Comparison of ENCODE assay signal across 9 cellular contexts in genomic region chr2:196176142-196176738, GRCh38. TPM values are rescaled to one million over a fixed set of nuclear protein-coding genes. Genes with fewer than 3 reads are reported as not detected.
DNase-seq lines count a peak whose midpoint lies in the region; ATAC-seq and TF ChIP-seq lines count a peak whose summit lies in the region.
"Had no signal": no experiment of that assay in that cellular context is flagged by ENCODE, and none has a peak within 500 bp of the region (broad histone marks: within the 10 kb centered on the region; RNA-seq: fewer than 3 reads in every experiment).

No MANE protein-coding gene starts in this region.

- H2BK5ac ChIP-seq in neuronal stem cell (ENCODE audit: low read length), result no peak overlapping the region

- H3K9ac ChIP-seq in neuronal stem cell (ENCODE audit: low read depth, low read length, poor library complexity), result no peak overlapping the region

- no CpG with 5 or more reads among the region's 8 CpGs for WGBS in neuronal stem cell (ENCODE audit: extremely low coverage in 2 of 2, insufficient read length in 2 of 2, insufficient replicate concordance in 1 of 2), 2 donors

- H2BK15ac ChIP-seq in neuronal stem cell (ENCODE audit: low read length), result no peak overlapping the region

- no peaks in the 10 kb centered on the region for H3K9me3 Mint-ChIP-seq in activated T-cell treated with anti-CD3 and anti-CD28 coated beads, Interleukin-2, amount 50 U/mL, for 4 hours
- H3K9me3 Mint-ChIP-seq in progenitor cell of endocrine pancreas (ENCODE audit: low read depth), result no peaks in the 10 kb centered on the region

- no peak overlapping the region for H3K14ac ChIP-seq in neuronal stem cell (ENCODE audit: low read length)

- peak; percentile 57 for ATAC-seq in GM19468 (IDR thresholded peaks at IDR 0.05; ENCODE audit: extremely low read depth, unreplicated experiment)
- peak; percentile 51 for ATAC-seq in HG03521 (IDR thresholded peaks at IDR 0.05; ENCODE audit: unreplicated experiment)
- peak; percentile 37 to 44 for ATAC-seq in activated T-cell treated with anti-CD3 and anti-CD28 coated beads, Interleukin-2, amount 50 U/mL, for 4 hours
- ATAC-seq: Panc1 had no signal

- peaks cover 0 to 2% of the 10 kb centered on the region in 2 donors for H3K4me1 ChIP-seq in neuronal stem cell (ENCODE audit: control insufficient read depth in 2 of 2, insufficient read depth in 1 of 2, low read depth in 1 of 2, low read length in 2 of 2)

- no peak overlapping the region for H3K4me3 ChIP-seq in neuronal stem cell (ENCODE audit: low read length in 2 of 2)

- H2BK120ac ChIP-seq in neuronal stem cell (ENCODE audit: low read depth, low read length), result no peak overlapping the region

- H3K27me3 Mint-ChIP-seq in activated T-cell treated with anti-CD3 and anti-CD28 coated beads, Interleukin-2, amount 50 U/mL, for 4 hours (ENCODE audit: low read depth), result no peaks in the 10 kb centered on the region
- H3K27me3 Mint-ChIP-seq in progenitor cell of endocrine pancreas, result peaks cover 32% of the 10 kb centered on the region

- no peak overlapping the region for H2BK12ac ChIP-seq in neuronal stem cell (ENCODE audit: low read length)

- no peak overlapping the region for H3K27ac Mint-ChIP-seq in progenitor cell of endocrine pancreas

- no peak overlapping the region for H3K23ac ChIP-seq in neuronal stem cell (ENCODE audit: low read depth, low read length, poor library complexity)

- H3K36me3 Mint-ChIP-seq in activated T-cell treated with anti-CD3 and anti-CD28 coated beads, Interleukin-2, amount 50 U/mL, for 4 hours (ENCODE audit: insufficient read depth), result no peaks in the 10 kb centered on the region
- no peaks in the 10 kb centered on the region for H3K36me3 Mint-ChIP-seq in progenitor cell of endocrine pancreas (ENCODE audit: insufficient read depth)

- H3K18ac ChIP-seq in neuronal stem cell (ENCODE audit: low read length), result no peak overlapping the region

- no peak for TF ChIP-seq CTCF in progenitor cell of endocrine pancreas (IDR thresholded peaks at IDR 0.05; ENCODE audit: unreplicated experiment)

- no peak overlapping the region for H3K4ac ChIP-seq in neuronal stem cell (ENCODE audit: low read length)

- DNase-seq in activated T-cell treated with anti-CD3 and anti-CD28 coated beads, Interleukin-2, amount 50 U/mL, for 4 hours, result peak; percentile 82
- DNase-seq in stimulated activated CD4-positive, alpha-beta T cell treated with anti-CD3 and anti-CD28 coated beads, Interleukin-4, amount 100 ng/mL, for 48 hours (ENCODE audit: low read depth in 2 of 2), result peak; percentile 57 to 59
- DNase-seq in 8988T (no peak), neuronal stem cell (ENCODE audit: low spot score) (no peak), progenitor cell of endocrine pancreas (ENCODE audit: low spot score, unreplicated experiment) (no peak), SHP77 treated with DMSO at 0.1 percent for 48 hours (lab: John Stamatoyannopoulos, UW) (no peak)

- no peak overlapping the region for H2AK5ac ChIP-seq in neuronal stem cell (ENCODE audit: low read depth, low read length)

- H3K4me2 ChIP-seq in neuronal stem cell (ENCODE audit: insufficient read depth, low read length, poor library complexity, severe bottlenecking), result no peak overlapping the region

- no peaks in the 10 kb centered on the region for H3K79me1 ChIP-seq in neuronal stem cell (ENCODE audit: low read depth, low read length)

- no peak overlapping the region for H4K91ac ChIP-seq in neuronal stem cell (ENCODE audit: low read depth, low read length, poor library complexity)

- H3K4me1 Mint-ChIP-seq in activated T-cell treated with anti-CD3 and anti-CD28 coated beads, Interleukin-2, amount 50 U/mL, for 4 hours (ENCODE audit: low read depth), result peaks cover 82% of the 10 kb centered on the region
- H3K4me1 Mint-ChIP-seq in progenitor cell of endocrine pancreas (ENCODE audit: low read depth), result no peaks in the 10 kb centered on the region

- no peak overlapping the region for H3K27ac ChIP-seq in neuronal stem cell (replicated peaks; ENCODE audit: low read length)

- H3K4me3 Mint-ChIP-seq in activated T-cell treated with anti-CD3 and anti-CD28 coated beads, Interleukin-2, amount 50 U/mL, for 4 hours, result peak overlapping the region; percentile 79
- H3K4me3 Mint-ChIP-seq in progenitor cell of endocrine pancreas (ENCODE audit: low read depth), result no peak overlapping the region

- no peaks in the 10 kb centered on the region for H3K36me3 ChIP-seq in neuronal stem cell (replicated peaks in 1 of 2; ENCODE audit: control insufficient read depth in 2 of 2, insufficient read depth in 2 of 2, low read length in 2 of 2)

- peaks cover 0 to 58% (median 6%) of the 10 kb centered on the region in 3 experiments for H3K27me3 ChIP-seq in neuronal stem cell (ENCODE audit: control insufficient read depth in 3 of 3, insufficient read depth in 3 of 3, low read depth in 1 of 3, low read length in 3 of 3)

- no peak overlapping the region for H2AFZ ChIP-seq in neuronal stem cell (ENCODE audit: low read length)

- no peak overlapping the region for H4K8ac ChIP-seq in neuronal stem cell (ENCODE audit: low read depth, low read length)

- H3K9me3 ChIP-seq in neuronal stem cell (replicated peaks in 1 of 2; ENCODE audit: control insufficient read depth in 2 of 2, insufficient read depth in 1 of 2, low read depth in 1 of 2, low read length in 2 of 2), result peaks cover 0 to 1% of the 10 kb centered on the region in 2 donors

RNA-seq across cellular contexts. Expression of gene STK17B, which starts 4.9 kb away (rescaled TPM):
- total RNA-seq in activated T-cell treated with anti-CD3 and anti-CD28 coated beads, Interleukin-2, amount 50 U/mL, for 4 hours, result 100 to 1,000 TPM; 107 to 166 (median 129) TPM
- polyA plus RNA-seq in neuronal stem cell (2013, experiment 1 of 2), result 12.6 TPM
- polyA plus RNA-seq in neuronal stem cell (2013, experiment 2 of 2), result 13.0 TPM
- total RNA-seq in progenitor cell of endocrine pancreas, result 3.4 and 3.6 TPM in 2 replicates

Comparison
In these comparisons a context has a peak if more than half of its experiments do, and no peak if none do; other contexts are left out.
1. DNase-seq: peak in activated T-cell treated with anti-CD3 and anti-CD28 coated beads, Interleukin-2, amount 50 U/mL, for 4 hours (single experiment) and stimulated activated CD4-positive, alpha-beta T cell treated with anti-CD3 and anti-CD28 coated beads, Interleukin-4, amount 100 ng/mL, for 48 hours (2 of 2); none in 8988T (single experiment), neuronal stem cell (single experiment), progenitor cell of endocrine pancreas (single experiment) and SHP77 treated with DMSO at 0.1 percent for 48 hours (single experiment).
2. RNA of gene STK17B, which starts 4.9 kb away (total RNA-seq): 107 to 166 TPM in activated T-cell treated with anti-CD3 and anti-CD28 coated beads, Interleukin-2, amount 50 U/mL, for 4 hours; 3.4 to 3.6 TPM in progenitor cell of endocrine pancreas; every median in the first group is over 10 times any median in the second.
3. Peak in every context shown above with its lines, with median percentiles within 50 percentile points of each other: ATAC-seq.